Comparison of ENCODE assay signal across 1 cellular context in the genomic region with DNA sequence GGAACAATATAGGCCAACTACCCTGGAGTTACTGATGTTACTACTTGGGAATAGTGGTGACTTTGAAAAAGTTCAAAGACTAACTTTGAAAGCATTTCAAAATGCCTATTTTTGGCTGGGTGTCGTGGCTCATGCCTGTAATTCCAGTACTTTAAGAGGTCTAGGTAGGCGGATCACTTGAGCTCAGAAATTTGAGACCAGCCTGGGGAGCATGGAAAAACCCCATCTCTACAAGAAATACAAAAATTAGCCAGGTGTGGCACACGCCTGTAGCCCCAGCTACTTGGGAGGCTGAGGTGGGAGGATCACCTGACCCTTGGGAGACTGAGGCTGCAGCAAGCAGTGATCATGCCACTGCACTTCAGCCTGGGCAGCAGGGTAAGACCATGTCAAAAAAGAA.
TF ChIP-seq lines count a peak whose summit lies in the region.

No MANE protein-coding gene starts in this region.

TF ChIP-seq in IMR-90, 13 proteins besides CTCF, POLR2A, EP300 and RAD21:
- TF ChIP-seq MAZ (IDR thresholded peaks at IDR 0.05; ENCODE audit: borderline replicate concordance, low read depth, low read length) (no peak), CEBPB (IDR thresholded peaks at IDR 0.05; ENCODE audit: low read depth, low read length) (no peak), NFE2L2 (IDR thresholded peaks at IDR 0.05; ENCODE audit: low read depth, low read length) (no peak), MXI1 (IDR thresholded peaks at IDR 0.05; ENCODE audit: borderline replicate concordance, low read depth, low read length) (no peak), SMC3 (IDR thresholded peaks at IDR 0.05; ENCODE audit: low read depth, low read length) (no peak), FOS (IDR thresholded peaks at IDR 0.05; ENCODE audit: low read depth, low read length) (no peak), BHLHE40 (IDR thresholded peaks at IDR 0.05; ENCODE audit: low read depth, low read length) (no peak), RFX5 (IDR thresholded peaks at IDR 0.05; ENCODE audit: low read depth, low read length) (no peak), MAFK (IDR thresholded peaks at IDR 0.05; ENCODE audit: low read depth, low read length) (no peak), RCOR1 (IDR thresholded peaks at IDR 0.05; ENCODE audit: insufficient replicate concordance, low read length) (no peak), CHD1 (IDR thresholded peaks at IDR 0.05; ENCODE audit: low read depth, low read length) (no peak)
- TF ChIP-seq, protein P1, sequence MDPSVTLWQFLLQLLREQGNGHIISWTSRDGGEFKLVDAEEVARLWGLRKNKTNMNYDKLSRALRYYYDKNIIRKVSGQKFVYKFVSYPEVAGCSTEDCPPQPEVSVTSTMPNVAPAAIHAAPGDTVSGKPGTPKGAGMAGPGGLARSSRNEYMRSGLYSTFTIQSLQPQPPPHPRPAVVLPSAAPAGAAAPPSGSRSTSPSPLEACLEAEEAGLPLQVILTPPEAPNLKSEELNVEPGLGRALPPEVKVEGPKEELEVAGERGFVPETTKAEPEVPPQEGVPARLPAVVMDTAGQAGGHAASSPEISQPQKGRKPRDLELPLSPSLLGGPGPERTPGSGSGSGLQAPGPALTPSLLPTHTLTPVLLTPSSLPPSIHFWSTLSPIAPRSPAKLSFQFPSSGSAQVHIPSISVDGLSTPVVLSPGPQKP (IDR thresholded peaks at IDR 0.05; ENCODE audit: borderline replicate concordance, low read depth, low read length), result no peak
- TF ChIP-seq, protein P2, sequence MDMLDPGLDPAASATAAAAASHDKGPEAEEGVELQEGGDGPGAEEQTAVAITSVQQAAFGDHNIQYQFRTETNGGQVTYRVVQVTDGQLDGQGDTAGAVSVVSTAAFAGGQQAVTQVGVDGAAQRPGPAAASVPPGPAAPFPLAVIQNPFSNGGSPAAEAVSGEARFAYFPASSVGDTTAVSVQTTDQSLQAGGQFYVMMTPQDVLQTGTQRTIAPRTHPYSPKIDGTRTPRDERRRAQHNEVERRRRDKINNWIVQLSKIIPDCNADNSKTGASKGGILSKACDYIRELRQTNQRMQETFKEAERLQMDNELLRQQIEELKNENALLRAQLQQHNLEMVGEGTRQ (IDR thresholded peaks at IDR 0.05; ENCODE audit: low read depth, low read length), result no peak
TF ChIP-seq in IMR-90: peak in this region for 0.
